Comparison of ENCODE assay signal across 18 cellular contexts in the genomic region with DNA sequence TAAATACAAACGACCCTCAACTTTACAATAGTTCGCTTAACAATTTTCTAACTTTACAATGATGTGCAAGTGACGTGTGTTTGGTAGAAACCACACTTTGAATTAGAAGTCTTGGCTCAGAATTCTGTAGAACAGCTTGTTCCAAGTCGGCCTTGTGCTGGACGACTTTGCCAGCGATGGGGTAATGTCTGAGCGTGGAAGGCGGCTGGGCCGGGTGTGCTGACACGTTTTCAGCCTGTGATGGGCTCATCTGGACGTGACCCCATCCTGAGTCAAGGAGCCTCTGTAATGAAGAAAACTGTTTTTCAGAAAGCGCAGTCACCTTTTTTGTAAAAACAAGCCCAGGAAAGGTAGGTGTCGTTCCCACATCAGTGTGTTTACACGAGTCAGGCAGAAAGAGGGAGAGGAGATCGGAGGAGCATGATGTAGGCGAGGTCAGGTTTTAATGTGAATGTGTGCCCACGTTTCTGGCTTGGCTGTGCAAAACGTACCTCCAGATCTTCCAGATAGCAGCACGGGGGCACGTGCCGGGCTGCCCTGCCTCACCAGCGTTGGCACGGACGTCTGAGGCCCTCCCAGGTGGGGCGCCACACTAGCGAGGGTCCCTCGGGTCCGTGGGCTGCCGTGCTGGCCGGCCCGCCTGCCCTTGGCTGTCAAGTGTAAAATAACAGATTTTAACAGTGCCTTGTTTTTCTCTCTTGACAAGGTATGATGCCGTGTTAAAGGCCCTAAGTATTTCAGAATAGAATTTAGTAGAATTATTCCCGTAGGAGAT.
"Had no signal": no experiment of that assay in that cellular context is flagged by ENCODE, and none has a peak within 500 bp of the region (broad histone marks: within the 10 kb centered on the region; RNA-seq: fewer than 3 reads in every experiment).

No MANE protein-coding gene starts in this region.

- H3K27me3 ChIP-seq: cardiac muscle cell, foreskin keratinocyte, sigmoid colon had no signal

- H3K9me3 Mint-ChIP-seq: effector memory CD8-positive, alpha-beta T cell; stimulated activated naive CD8-positive, alpha-beta T cell treated with anti-CD3 and anti-CD28 coated beads, Interleukin-15, amount 100 ng/mL, for 72 hours had no signal

- DNase-seq: activated CD4-positive, alpha-beta T cell treated with anti-CD3 and anti-CD28 coated beads, Interleukin-2, amount 50 U/mL, for 4 hours; amniotic stem cell; effector memory CD8-positive, alpha-beta T cell; foreskin keratinocyte; islet precursor cell; nucleus accumbens; sigmoid colon; stimulated activated CD4-positive, alpha-beta T cell treated with anti-CD3 and anti-CD28 coated beads, Interleukin-2, amount 100 ng/mL, for 24 hours; stimulated activated naive CD8-positive, alpha-beta T cell treated with anti-CD3 and anti-CD28 coated beads, Interleukin-15, amount 100 ng/mL, for 72 hours; T-helper 1 cell; T1000; trophoblast cell had no signal

- H3K4me1 Mint-ChIP-seq: stimulated activated naive CD8-positive, alpha-beta T cell treated with anti-CD3 and anti-CD28 coated beads, Interleukin-15, amount 100 ng/mL, for 72 hours had no signal

- H3K4me1 ChIP-seq: foreskin keratinocyte, sigmoid colon had no signal

- H3K27ac ChIP-seq: cardiac muscle cell, epithelial cell of prostate, foreskin keratinocyte, sigmoid colon had no signal

- H3K4me3 Mint-ChIP-seq: activated naive CD8-positive, alpha-beta T cell; effector memory CD8-positive, alpha-beta T cell; natural killer cell treated with Interleukin-12 subunit alpha and Interleukin-12 subunit beta and Interleukin-15 and Interleukin-18, amount 100 ng/mL, for 72 hours; stimulated activated naive CD8-positive, alpha-beta T cell treated with anti-CD3 and anti-CD28 coated beads, Interleukin-15, amount 100 ng/mL, for 72 hours had no signal

- H3K27me3 Mint-ChIP-seq: activated naive CD8-positive, alpha-beta T cell; effector memory CD8-positive, alpha-beta T cell; natural killer cell treated with Interleukin-12 subunit alpha and Interleukin-12 subunit beta and Interleukin-15 and Interleukin-18, amount 100 ng/mL, for 72 hours; stimulated activated naive CD8-positive, alpha-beta T cell treated with anti-CD3 and anti-CD28 coated beads, Interleukin-15, amount 100 ng/mL, for 72 hours had no signal

- ATAC-seq: activated CD4-positive, CD25-positive, alpha-beta regulatory T cell treated with anti-CD3 and anti-CD28 coated beads, Interleukin-2, amount 50 U/mL, for 24 hours; effector memory CD8-positive, alpha-beta T cell; foreskin keratinocyte; natural killer cell treated with Interleukin-12 subunit alpha and Interleukin-12 subunit beta and Interleukin-15 and Interleukin-18, amount 100 ng/mL, for 72 hours; SK-N-SH treated with all-trans-retinoic acid at 6 μM for 48 hours had no signal

- H3K27ac Mint-ChIP-seq: activated naive CD8-positive, alpha-beta T cell; natural killer cell treated with Interleukin-12 subunit alpha and Interleukin-12 subunit beta and Interleukin-15 and Interleukin-18, amount 100 ng/mL, for 72 hours had no signal

- H3K4me3 ChIP-seq: cardiac muscle cell, sigmoid colon had no signal
